21 cellular contexts compared by ENCODE assay signal in the genomic region with DNA sequence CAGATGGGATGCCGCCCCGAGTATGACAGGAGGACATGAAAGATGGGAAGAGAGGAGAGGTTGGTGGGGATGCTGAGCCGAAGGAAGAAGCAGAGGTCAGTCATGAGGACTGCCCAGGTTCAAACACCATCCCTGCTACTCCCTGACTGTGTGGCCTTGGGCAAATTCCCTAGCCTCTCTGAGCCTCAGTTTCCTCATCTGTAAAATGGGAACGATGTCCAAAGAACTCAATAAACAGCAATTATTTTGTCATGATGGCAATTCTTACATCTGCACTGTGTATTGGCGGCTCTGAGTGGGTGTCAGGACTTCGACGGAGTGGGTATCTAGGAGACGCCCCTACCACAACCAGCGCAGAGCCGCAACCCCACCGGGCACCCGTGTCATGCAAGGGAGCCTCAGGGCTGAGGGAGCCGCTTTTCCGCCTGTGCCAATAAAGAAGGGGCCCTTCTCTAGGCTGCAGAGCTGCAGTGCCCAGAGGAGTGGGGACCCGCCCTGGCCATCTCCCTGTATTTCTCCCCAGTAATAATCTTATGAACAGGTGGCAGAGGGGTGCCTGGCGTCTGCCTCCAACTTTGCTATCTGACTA.
DNase-seq lines count a peak whose midpoint lies in the region; ATAC-seq and TF ChIP-seq lines count a peak whose summit lies in the region.
"Had no signal": no experiment of that assay in that cellular context is flagged by ENCODE, and none has a peak within 500 bp of the region (broad histone marks: within the 10 kb centered on the region; RNA-seq: fewer than 3 reads in every experiment).

No MANE protein-coding gene starts in this region.

- H3K9me3 ChIP-seq in IMR-90 (ENCODE audit: control insufficient read depth, insufficient read depth, low read length) (no peaks in the 10 kb centered on the region), neuronal stem cell (replicated peaks in 1 of 2; ENCODE audit: control insufficient read depth in 2 of 2, insufficient read depth in 1 of 2, low read depth in 1 of 2, low read length in 2 of 2) (peaks cover 4 to 22% of the 10 kb centered on the region in 2 donors)

- H3K23ac ChIP-seq in IMR-90 (ENCODE audit: low read depth, low read length) = no peak overlapping the region
- peak overlapping the region; percentile 61 for H3K23ac ChIP-seq in neuronal stem cell (ENCODE audit: low read depth, low read length, poor library complexity)

- ATAC-seq in IMR-90 (ENCODE audit: low read depth) = no peak
- ATAC-seq in activated naive CD8-positive, alpha-beta T cell treated with anti-CD3 and anti-CD28 coated beads, Interleukin-2, amount 50 U/mL, for 24 hours = no peak
- ATAC-seq: CD8-positive, alpha-beta T cell; HCT116 had no signal

- peak overlapping the region; percentile 95 for H3K27ac Mint-ChIP-seq in glutamatergic neuron (ENCODE audit: unreplicated experiment)
- no peak overlapping the region for H3K27ac Mint-ChIP-seq in activated naive CD8-positive, alpha-beta T cell treated with anti-CD3 and anti-CD28 coated beads, Interleukin-2, amount 50 U/mL, for 24 hours
- H3K27ac Mint-ChIP-seq: B cell; CD4-positive, CD25-positive, alpha-beta regulatory T cell; CD8-positive, alpha-beta T cell; HFFc6 had no signal

- H3K4me1 Mint-ChIP-seq in glutamatergic neuron (ENCODE audit: low read depth, unreplicated experiment) = peaks cover 48% of the 10 kb centered on the region
- no peaks in the 10 kb centered on the region for H3K4me1 Mint-ChIP-seq in activated naive CD8-positive, alpha-beta T cell treated with anti-CD3 and anti-CD28 coated beads, Interleukin-2, amount 50 U/mL, for 24 hours
- H3K4me1 Mint-ChIP-seq: B cell; CD4-positive, CD25-positive, alpha-beta regulatory T cell had no signal

- no peak for TF ChIP-seq POLR2A in IMR-90 (IDR thresholded peaks at IDR 0.05; ENCODE audit: low read depth, low read length)

- intact Hi-C loops in IMR-90 (cut with micrococcal nuclease) = no loop called here

- no peaks in the 10 kb centered on the region for H3K4me1 ChIP-seq in IMR-90 (ENCODE audit: control insufficient read depth, insufficient read depth, low read length)
- no peaks in the 10 kb centered on the region for H3K4me1 ChIP-seq in neuronal stem cell (ENCODE audit: control insufficient read depth in 2 of 2, insufficient read depth in 1 of 2, low read depth in 1 of 2, low read length in 2 of 2)
- H3K4me1 ChIP-seq: Caco-2 had no signal

- TF ChIP-seq CTCF in IMR-90 (conservative IDR thresholded peaks at IDR 0.05; ENCODE audit: low read depth, low read length) (no peak), glutamatergic neuron (IDR thresholded peaks at IDR 0.05; ENCODE audit: partially characterized antibody, unreplicated experiment) (no peak)

- CTCF ChIA-PET in IMR-90 (lab: Yijun Ruan, JAX) = interaction anchor here (0.6 kb wide), 1 partner anchor 98 kb away, joined by 3 read pairs; no protein-coding TSS in a partner anchor

- no peak for TF ChIP-seq RAD21 in IMR-90 (IDR thresholded peaks at IDR 0.05; ENCODE audit: low read length)

- H3K56ac ChIP-seq in IMR-90 (ENCODE audit: extremely low read depth, insufficient read depth, low read length) = no peak overlapping the region

- no TSS peak for BruUV-seq in IMR-90 (replicated peaks; lab: Mats Ljungman, UMichigan)

- H3K9ac ChIP-seq in IMR-90 (ENCODE audit: low read depth, low read length) (no peak overlapping the region), neuronal stem cell (ENCODE audit: low read depth, low read length, poor library complexity) (no peak overlapping the region)
- H3K9ac ChIP-seq: BLaER1 had no signal

- no peak overlapping the region for H2BK12ac ChIP-seq in neuronal stem cell (ENCODE audit: low read length)

- POLR2A ChIA-PET in IMR-90 (lab: Charles Lee; ENCODE audit: unreplicated experiment) = no interaction called here

- H3K4ac ChIP-seq in IMR-90 (ENCODE audit: low read depth, low read length) (no peak overlapping the region), neuronal stem cell (ENCODE audit: low read length) (no peak overlapping the region)

- H3K9me3 Mint-ChIP-seq in glutamatergic neuron (ENCODE audit: unreplicated experiment) = peaks cover 34% of the 10 kb centered on the region
- no peaks in the 10 kb centered on the region for H3K9me3 Mint-ChIP-seq in activated naive CD8-positive, alpha-beta T cell treated with anti-CD3 and anti-CD28 coated beads, Interleukin-2, amount 50 U/mL, for 24 hours
- H3K9me3 Mint-ChIP-seq: CD4-positive, CD25-positive, alpha-beta regulatory T cell; CD8-positive, alpha-beta T cell had no signal

- H2BK15ac ChIP-seq in IMR-90 (ENCODE audit: low read depth, low read length) = no peak overlapping the region
- no peak overlapping the region for H2BK15ac ChIP-seq in neuronal stem cell (ENCODE audit: low read length)

- in situ Hi-C loops in IMR-90 (cut with MboI; ENCODE audit: low sequenced_read_pairs) = no loop called here

- H3K4me3 ChIP-seq in IMR-90 (ENCODE audit: insufficient read depth, low read depth, low read length) = no peak overlapping the region
- no peak overlapping the region for H3K4me3 ChIP-seq in neuronal stem cell (ENCODE audit: low read length in 2 of 2)
- H3K4me3 ChIP-seq: BLaER1 had no signal

- H2AK9ac ChIP-seq in IMR-90 (replicated peaks; ENCODE audit: low read depth, low read length, poor library complexity) = peak overlapping the region; percentile 16

- H3K36me3 Mint-ChIP-seq in glutamatergic neuron (ENCODE audit: unreplicated experiment) = peaks cover 9% of the 10 kb centered on the region
- H3K36me3 Mint-ChIP-seq in activated naive CD8-positive, alpha-beta T cell treated with anti-CD3 and anti-CD28 coated beads, Interleukin-2, amount 50 U/mL, for 24 hours (ENCODE audit: low read depth) = no peaks in the 10 kb centered on the region
- H3K36me3 Mint-ChIP-seq: CD4-positive, CD25-positive, alpha-beta regulatory T cell; CD8-positive, alpha-beta T cell had no signal

- H3K79me1 ChIP-seq in IMR-90 (ENCODE audit: low read depth in 1 of 2, low read length in 2 of 2) (no peaks in the 10 kb centered on the region), neuronal stem cell (ENCODE audit: low read depth, low read length) (peaks cover 4% of the 10 kb centered on the region)

- H3K27me3 ChIP-seq in IMR-90 (ENCODE audit: control insufficient read depth, insufficient read depth, low read length) = peaks cover 17% of the 10 kb centered on the region; the same call in 1 of the 2 replicates
- H3K27me3 ChIP-seq in neuronal stem cell (ENCODE audit: control insufficient read depth in 3 of 3, insufficient read depth in 3 of 3, low read depth in 1 of 3, low read length in 3 of 3) = no peaks in the 10 kb centered on the region
- H3K27me3 ChIP-seq: BLaER1 had no signal

- no peak overlapping the region for H3K18ac ChIP-seq in IMR-90 (ENCODE audit: low read depth, low read length)
- peak overlapping the region; percentile 24 for H3K18ac ChIP-seq in neuronal stem cell (ENCODE audit: low read length)

- H3K36me3 ChIP-seq in IMR-90 (ENCODE audit: control insufficient read depth, insufficient read depth, low read length) (no peaks in the 10 kb centered on the region), neuronal stem cell (replicated peaks in 1 of 2; ENCODE audit: control insufficient read depth in 2 of 2, insufficient read depth in 2 of 2, low read length in 2 of 2) (peaks cover 2 to 50% of the 10 kb centered on the region in 2 donors)

- peaks cover 34% of the 10 kb centered on the region for H3K27me3 Mint-ChIP-seq in glutamatergic neuron (ENCODE audit: unreplicated experiment)
- H3K27me3 Mint-ChIP-seq in activated naive CD8-positive, alpha-beta T cell treated with anti-CD3 and anti-CD28 coated beads, Interleukin-2, amount 50 U/mL, for 24 hours = peaks cover 3% of the 10 kb centered on the region

- H4K8ac ChIP-seq in IMR-90 (ENCODE audit: low read depth in 2 of 2, low read length in 2 of 2) (no peak overlapping the region), neuronal stem cell (ENCODE audit: low read depth, low read length) (no peak overlapping the region)

- H2BK5ac ChIP-seq in IMR-90 (ENCODE audit: low read depth, low read length, poor library complexity, severe bottlenecking) = no peak overlapping the region
- H2BK5ac ChIP-seq in neuronal stem cell (ENCODE audit: low read length) = no peak overlapping the region

- H4K20me1 ChIP-seq in IMR-90 (ENCODE audit: insufficient read depth, low read length) = no peaks in the 10 kb centered on the region
- H4K20me1 ChIP-seq: BLaER1 had no signal

- H4K91ac ChIP-seq in IMR-90 (ENCODE audit: insufficient read depth, low read depth, low read length) (no peak overlapping the region), neuronal stem cell (ENCODE audit: low read depth, low read length, poor library complexity) (no peak overlapping the region)

- no CpG with 5 or more reads among the region's 16 CpGs for WGBS in IMR-90 (ENCODE audit: extremely low coverage in 2 of 2, insufficient read length in 1 of 2), 2 experiments
- no CpG with 5 or more reads among the region's 16 CpGs for WGBS in neuronal stem cell (ENCODE audit: extremely low coverage in 2 of 2, insufficient read length in 2 of 2, insufficient replicate concordance in 1 of 2), 2 donors

- no peaks in the 10 kb centered on the region for H3K9me1 ChIP-seq in IMR-90 (ENCODE audit: insufficient read depth, low read length)

- H4K5ac ChIP-seq in IMR-90 (ENCODE audit: low read depth, low read length) = no peak overlapping the region

- H3K4me2 ChIP-seq in IMR-90 (ENCODE audit: low read depth, low read length) (no peak overlapping the region), neuronal stem cell (ENCODE audit: insufficient read depth, low read length, poor library complexity, severe bottlenecking) (no peak overlapping the region)
- H3K4me2 ChIP-seq: BLaER1 had no signal

- dilution Hi-C loops in IMR-90 (cut with HindIII; ENCODE audit: low sequenced_read_pairs, unreplicated experiment) = no loop called here

- DNase-seq in NCI-H2171 treated with DMSO at 0.1 percent for 48 hours (lab: John Stamatoyannopoulos, UW) = peak; percentile 24
- no peak for DNase-seq in NCI-H2171 (lab: John Stamatoyannopoulos, UW)
- no peak for DNase-seq in IMR-90
- no peak for DNase-seq in glutamatergic neuron
- no peak for DNase-seq in neuronal stem cell (ENCODE audit: low spot score)
- no peak for DNase-seq in NCI-H1694 treated with DMSO at 0.1 percent for 48 hours (lab: John Stamatoyannopoulos, UW)
- no peak for DNase-seq in activated naive CD8-positive, alpha-beta T cell treated with anti-CD3 and anti-CD28 coated beads, Interleukin-2, amount 50 U/mL, for 24 hours
- DNase-seq in medulla oblongata (ENCODE audit: extremely low spot score) = no peak
- DNase-seq: Caco-2; CD4-positive, CD25-positive, alpha-beta regulatory T cell; CD8-positive, alpha-beta T cell; DMS153; DND-41; GOT3; H7; HFFc6 had no signal

- H2BK120ac ChIP-seq in IMR-90 (ENCODE audit: low read depth, low read length) (no peak overlapping the region), neuronal stem cell (ENCODE audit: low read depth, low read length) (no peak overlapping the region)

- H3K14ac ChIP-seq in IMR-90 (replicated peaks; ENCODE audit: low read depth, low read length) (no peak overlapping the region), neuronal stem cell (ENCODE audit: low read length) (peak overlapping the region; percentile 66)

- H2AFZ ChIP-seq in IMR-90 (replicated peaks; ENCODE audit: low read length, poor library complexity) (no peak overlapping the region), neuronal stem cell (ENCODE audit: low read length) (no peak overlapping the region)

- H3K27ac ChIP-seq in IMR-90 (ENCODE audit: insufficient read depth, low read length) = no peak overlapping the region
- no peak overlapping the region for H3K27ac ChIP-seq in neuronal stem cell (replicated peaks; ENCODE audit: low read length)
- H3K27ac ChIP-seq: 22Rv1, BLaER1, C4-2B had no signal

- H3K4me3 Mint-ChIP-seq in glutamatergic neuron (ENCODE audit: unreplicated experiment) = peak overlapping the region; percentile 69
- no peak overlapping the region for H3K4me3 Mint-ChIP-seq in activated naive CD8-positive, alpha-beta T cell treated with anti-CD3 and anti-CD28 coated beads, Interleukin-2, amount 50 U/mL, for 24 hours
- H3K4me3 Mint-ChIP-seq: B cell; CD4-positive, CD25-positive, alpha-beta regulatory T cell; CD8-positive, alpha-beta T cell; HFFc6 had no signal

- no peak overlapping the region for H2BK20ac ChIP-seq in IMR-90 (ENCODE audit: low read depth, low read length)

- H2AK5ac ChIP-seq in IMR-90 (ENCODE audit: low read depth, low read length) = no peak overlapping the region
- no peak overlapping the region for H2AK5ac ChIP-seq in neuronal stem cell (ENCODE audit: low read depth, low read length)
